Comparison of ENCODE assay signal across 18 cellular contexts in genomic region chr1:79478728-79479373, GRCh38.
DNase-seq lines count a peak whose midpoint lies in the region; ATAC-seq and TF ChIP-seq lines count a peak whose summit lies in the region.
"Had no signal": no experiment of that assay in that cellular context is flagged by ENCODE, and none has a peak within 500 bp of the region (broad histone marks: within the 10 kb centered on the region; RNA-seq: fewer than 3 reads in every experiment).

No MANE protein-coding gene starts in this region.

- DNase-seq in left ventricle myocardium superior (no peak), left cardiac atrium (no peak), PC-9 (no peak), neural crest cell (ENCODE audit: low read depth, low spot score) (no peak), A673 (ENCODE audit: low spot score) (no peak)
- DNase-seq: Caco-2; CD4-positive, CD25-positive, alpha-beta regulatory T cell; CD8-positive, alpha-beta T cell; DMS153; DND-41; GM23248; H9; HFFc6 had no signal

- POLR2A ChIA-PET in PC-9 (lab: Charles Lee; ENCODE audit: unreplicated experiment) (no interaction called here), A673 (lab: Charles Lee; ENCODE audit: low non-redundant PET) (no interaction called here)

- H2AFZ ChIP-seq in PC-9, result peak overlapping the region; percentile 31; the same call in 1 of the 2 replicates
- H2AFZ ChIP-seq: GM23248 had no signal

- peak; percentile 59 for ATAC-seq in left ventricle myocardium superior
- ATAC-seq in left cardiac atrium, result no peak
- no peak for ATAC-seq in GM18867 (IDR thresholded peaks at IDR 0.05; ENCODE audit: unreplicated experiment)
- ATAC-seq: CD8-positive, alpha-beta T cell; HCT116 had no signal

- peaks cover 8% of the 10 kb centered on the region for H3K4me1 Mint-ChIP-seq in neural crest cell
- H3K4me1 Mint-ChIP-seq: B cell; CD4-positive, CD25-positive, alpha-beta regulatory T cell had no signal

- H3F3A ChIP-seq in PC-9 (ENCODE audit: insufficient read depth, low read depth), result no peaks in the 10 kb centered on the region

- H3K4me2 ChIP-seq in PC-9, result no peak overlapping the region
- H3K4me2 ChIP-seq: BLaER1 had no signal

- CTCF ChIA-PET in PC-9 (lab: Charles Lee) (no interaction called here), A673 (lab: Charles Lee) (no interaction called here)

- no peaks in the 10 kb centered on the region for H3K4me1 ChIP-seq in PC-9 (replicated peaks; ENCODE audit: insufficient read depth)
- H3K4me1 ChIP-seq in A673 (ENCODE audit: insufficient read depth, low read length, poor library complexity, severe bottlenecking), result no peaks in the 10 kb centered on the region
- H3K4me1 ChIP-seq: BLaER1, Caco-2 had no signal

- peak overlapping the region; percentile 8 for H3K27ac Mint-ChIP-seq in neural crest cell (ENCODE audit: unreplicated experiment)
- H3K27ac Mint-ChIP-seq: B cell; CD4-positive, CD25-positive, alpha-beta regulatory T cell; CD8-positive, alpha-beta T cell; HFFc6 had no signal

- H3K27me3 ChIP-seq in PC-9 (ENCODE audit: insufficient read depth, low read depth) (no peaks in the 10 kb centered on the region), A673 (replicated peaks; ENCODE audit: insufficient read depth, low read depth, low read length, poor library complexity) (no peaks in the 10 kb centered on the region)
- H3K27me3 ChIP-seq: BLaER1 had no signal

- TF ChIP-seq CTCF in PC-9 (conservative IDR thresholded peaks at IDR 0.05) (no peak), neural crest cell (conservative IDR thresholded peaks at IDR 0.05) (no peak), A673 (conservative IDR thresholded peaks at IDR 0.05; ENCODE audit: low read depth, low read length) (no peak)

- H3K9me2 ChIP-seq in PC-9 (ENCODE audit: insufficient read depth), result 0 out of 2 replicates have a peak, but pooled peaks cover 6% of the 10 kb centered on the region

- BruUV-seq in PC-9 (replicated peaks; lab: Mats Ljungman, UMichigan) (no TSS peak), A673 (replicated peaks; lab: Mats Ljungman, UMichigan) (no TSS peak)

- H3K9me3 ChIP-seq in PC-9 (ENCODE audit: insufficient read depth, low read depth), result no peaks in the 10 kb centered on the region; the same call in 1 of the 2 replicates
- no peaks in the 10 kb centered on the region for H3K9me3 ChIP-seq in A673 (ENCODE audit: low read depth, low read length, poor library complexity, severe bottlenecking)
- H3K9me3 ChIP-seq: BLaER1, Caco-2 had no signal

- intact Hi-C loops in left ventricle myocardium superior (cut with micrococcal nuclease) (no loop called here), left cardiac atrium (cut with DNase I) (no loop called here), PC-9 (cut with micrococcal nuclease; ENCODE audit: unreplicated experiment) (no loop called here), A673 (cut with micrococcal nuclease; ENCODE audit: unreplicated experiment) (no loop called here)

- no peaks in the 10 kb centered on the region for H4K20me1 ChIP-seq in PC-9 (ENCODE audit: insufficient read depth)
- H4K20me1 ChIP-seq: BLaER1 had no signal

- no peaks in the 10 kb centered on the region for H3K27me3 Mint-ChIP-seq in neural crest cell (ENCODE audit: low read depth)
- H3K27me3 Mint-ChIP-seq: B cell; CD4-positive, CD25-positive, alpha-beta regulatory T cell had no signal

- H3K4me3 Mint-ChIP-seq in neural crest cell, result no peak overlapping the region
- H3K4me3 Mint-ChIP-seq: B cell; CD4-positive, CD25-positive, alpha-beta regulatory T cell; CD8-positive, alpha-beta T cell; H9; HFFc6 had no signal

- peaks cover 9% of the 10 kb centered on the region for H3K9me3 Mint-ChIP-seq in neural crest cell

- H3K36me3 Mint-ChIP-seq in neural crest cell (ENCODE audit: low read depth), result peaks cover 5% of the 10 kb centered on the region
- H3K36me3 Mint-ChIP-seq: CD4-positive, CD25-positive, alpha-beta regulatory T cell; CD8-positive, alpha-beta T cell had no signal

- H3K79me2 ChIP-seq in PC-9 (ENCODE audit: low read depth), result no peaks in the 10 kb centered on the region

- H3K36me3 ChIP-seq in PC-9 (ENCODE audit: low read depth), result no peaks in the 10 kb centered on the region
- no peaks in the 10 kb centered on the region for H3K36me3 ChIP-seq in A673 (ENCODE audit: insufficient read depth, low read length, poor library complexity, severe bottlenecking)
- H3K36me3 ChIP-seq: BLaER1 had no signal

- H3K27ac ChIP-seq in PC-9 (no peak overlapping the region), A673 (ENCODE audit: low read depth, low read length, poor library complexity, severe bottlenecking) (no peak overlapping the region)
- H3K27ac ChIP-seq: BLaER1, C4-2B, GM23248 had no signal

- no peak overlapping the region for H3K4me3 ChIP-seq in PC-9
- no peak overlapping the region for H3K4me3 ChIP-seq in A673 (ENCODE audit: low read depth, low read length, poor library complexity, severe bottlenecking)
- H3K4me3 ChIP-seq: BLaER1, GM23248 had no signal
